ENCODE assay signal across 20 cellular contexts in genomic region chr1:27585684-27586083, GRCh38. TPM values are rescaled to one million over a fixed set of nuclear protein-coding genes. Genes with fewer than 3 reads are reported as not detected.
"Had no signal": no experiment of that assay in that cellular context is flagged by ENCODE, and none has a peak within 500 bp of the region (broad histone marks: within the 10 kb centered on the region; RNA-seq: fewer than 3 reads in every experiment).

No MANE protein-coding gene starts in this region.

- H3K27ac ChIP-seq: brain microvascular endothelial cell, pancreas, transverse colon had no signal

- H3K36me3 ChIP-seq: pancreas, transverse colon had no signal

- H3K27me3 ChIP-seq: brain microvascular endothelial cell, pancreas, transverse colon had no signal

- ATAC-seq: activated CD8-positive, alpha-beta memory T cell treated with anti-CD3 and anti-CD28 coated beads, Interleukin-2, amount 10 ng/mL, durations not matched to agents 7 days and 5 days; esophagus mucosa; natural killer cell; pancreas; SK-N-SH treated with all-trans-retinoic acid at 6 μM for 48 hours; T-cell had no signal

- H3K9me3 ChIP-seq: pancreas, transverse colon had no signal

- DNase-seq: activated B cell treated with CpG ODN at 0.5 μM for 24 hours; activated CD4-positive, alpha-beta memory T cell treated with anti-CD3 and anti-CD28 coated beads, Interleukin-2, amount 10 ng/mL, durations not matched to agents 7 days and 5 days; activated CD4-positive, alpha-beta T cell treated with anti-CD3 and anti-CD28 coated beads for 4 hours; activated CD8-positive, alpha-beta memory T cell treated with anti-CD3 and anti-CD28 coated beads, Interleukin-2, amount 10 ng/mL, durations not matched to agents 7 days and 5 days; activated naive CD4-positive, alpha-beta T cell; activated naive CD8-positive, alpha-beta T cell treated with anti-CD3 and anti-CD28 coated beads, Interleukin-2, amount 10 ng/mL, durations not matched to agents 7 days and 5 days; brain microvascular endothelial cell; natural killer cell; stimulated activated CD4-positive, alpha-beta T cell treated with anti-CD3 and anti-CD28 coated beads, Interleukin-12 subunit alpha, Interleukin-12 subunit beta, amount 100 ng/mL, for 4 hours; stimulated activated CD4-positive, alpha-beta T cell treated with anti-CD3 and anti-CD28 coated beads, Interleukin-1b, Interleukin-23, amount 100 ng/mL, for 48 hours; stimulated activated CD8-positive, alpha-beta memory T cell treated with anti-CD3 and anti-CD28 coated beads, Interleukin-4, amount 100 ng/mL, for 48 hours; stimulated activated naive CD4-positive, alpha-beta T cell; substantia nigra; T-cell; transverse colon had no signal

- H3K4me1 ChIP-seq: pancreas had no signal

- H3K4me3 ChIP-seq: coronary artery, pancreas, transverse colon had no signal

RNA-seq across cellular contexts. Expression of gene FGR, which starts 49.3 kb away (rescaled TPM):
- total RNA-seq: activated CD4-positive, alpha-beta memory T cell treated with anti-CD3 and anti-CD28 coated beads, Interleukin-2, amount 10 ng/mL, durations not matched to agents 7 days and 5 days; glomerular endothelial cell had no signal
